ENCODE assay signal across 13 cellular contexts in the genomic region with DNA sequence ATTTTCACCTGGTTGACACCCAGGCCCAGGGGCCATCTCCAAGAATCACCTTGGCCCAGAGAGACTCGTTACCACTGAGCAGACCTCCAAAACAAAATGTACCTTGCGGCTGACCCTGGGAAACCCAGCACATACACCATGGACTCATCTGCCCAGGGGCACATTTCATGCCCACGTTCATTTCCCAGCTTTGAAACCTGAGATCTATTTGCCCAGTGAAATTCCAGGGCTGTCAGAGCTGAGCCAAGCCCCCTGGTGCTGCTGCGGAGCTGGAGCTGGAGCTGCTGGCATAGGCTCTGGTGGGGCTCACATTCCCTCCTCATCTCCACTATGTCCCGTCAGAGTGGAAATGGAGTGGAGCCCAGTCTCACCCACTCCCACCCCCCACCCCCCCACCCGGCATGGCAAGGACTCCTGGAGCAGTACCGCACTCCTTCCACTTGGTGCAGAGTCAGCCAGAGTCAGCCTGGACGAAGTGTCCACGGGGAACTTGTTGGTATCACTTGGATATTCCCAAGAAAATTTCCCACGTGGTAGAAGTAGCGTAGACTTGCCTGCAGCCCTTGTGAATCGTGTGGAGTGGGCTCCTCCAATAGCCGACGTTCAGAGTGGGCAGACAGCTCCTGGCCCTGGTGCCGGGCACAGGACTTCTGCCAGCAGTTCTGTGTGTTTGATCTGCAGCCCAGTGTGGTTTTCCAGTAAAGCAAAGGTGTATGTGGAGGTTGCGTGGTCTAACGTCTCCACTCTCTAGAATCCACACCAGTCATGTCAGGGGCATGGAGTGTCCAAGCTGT. TPM values are rescaled to one million over a fixed set of nuclear protein-coding genes. Genes with fewer than 3 reads are reported as not detected.
"Had no signal": no experiment of that assay in that cellular context is flagged by ENCODE, and none has a peak within 500 bp of the region (broad histone marks: within the 10 kb centered on the region; RNA-seq: fewer than 3 reads in every experiment).

No MANE protein-coding gene starts in this region.

- H3K4me3 Mint-ChIP-seq: activated naive CD4-positive, alpha-beta T cell treated with anti-CD3 and anti-CD28 coated beads for 36 hours; naive B cell; stimulated activated effector memory CD8-positive, alpha-beta T cell treated with anti-CD3 and anti-CD28 coated beads, Interleukin-12 subunit alpha, Interleukin-12 subunit beta, amount 100 ng/mL, for 72 hours had no signal

- H3K4me3 ChIP-seq: lung, tibial artery, uterus had no signal

- DNase-seq: activated naive CD4-positive, alpha-beta T cell treated with anti-CD3 and anti-CD28 coated beads for 36 hours; caudate nucleus; effector memory CD4-positive, alpha-beta T cell; hippocampal formation; kidney glomerular epithelial cell; naive B cell; T-helper 9 cell; tibial artery; uterus had no signal

- H3K9me3 ChIP-seq: neutrophil, tibial artery, uterus had no signal

- H3K27me3 ChIP-seq: neutrophil, tibial artery, uterus had no signal

- H3K36me3 Mint-ChIP-seq: naive B cell; stimulated activated effector memory CD8-positive, alpha-beta T cell treated with anti-CD3 and anti-CD28 coated beads, Interleukin-12 subunit alpha, Interleukin-12 subunit beta, amount 100 ng/mL, for 72 hours had no signal

- H3K4me1 Mint-ChIP-seq: naive B cell had no signal

- H3K27me3 Mint-ChIP-seq: naive B cell had no signal

- H3K36me3 ChIP-seq: neutrophil, uterus had no signal

- H3K4me1 ChIP-seq: tibial artery, uterus had no signal

- H3K27ac ChIP-seq: neutrophil, tibial artery, uterus had no signal

- H3K27ac Mint-ChIP-seq: activated naive CD4-positive, alpha-beta T cell treated with anti-CD3 and anti-CD28 coated beads for 36 hours; naive B cell; stimulated activated effector memory CD8-positive, alpha-beta T cell treated with anti-CD3 and anti-CD28 coated beads, Interleukin-12 subunit alpha, Interleukin-12 subunit beta, amount 100 ng/mL, for 72 hours had no signal

- ATAC-seq: stimulated activated effector memory CD8-positive, alpha-beta T cell treated with anti-CD3 and anti-CD28 coated beads, Interleukin-12 subunit alpha, Interleukin-12 subunit beta, amount 100 ng/mL, for 72 hours had no signal

- H3K9me3 Mint-ChIP-seq: activated naive CD4-positive, alpha-beta T cell treated with anti-CD3 and anti-CD28 coated beads for 36 hours; naive B cell; stimulated activated effector memory CD8-positive, alpha-beta T cell treated with anti-CD3 and anti-CD28 coated beads, Interleukin-12 subunit alpha, Interleukin-12 subunit beta, amount 100 ng/mL, for 72 hours had no signal

RNA-seq across cellular contexts. Expression of a gene that starts 18.4 kb away (rescaled TPM):
- total RNA-seq: epithelial cell of proximal tubule, lung had no signal

RNA-seq across cellular contexts. Expression of a gene that starts 41.7 kb away (rescaled TPM):
- total RNA-seq: activated naive CD4-positive, alpha-beta T cell treated with anti-CD3 and anti-CD28 coated beads for 36 hours had no signal
